In the genomic region with DNA sequence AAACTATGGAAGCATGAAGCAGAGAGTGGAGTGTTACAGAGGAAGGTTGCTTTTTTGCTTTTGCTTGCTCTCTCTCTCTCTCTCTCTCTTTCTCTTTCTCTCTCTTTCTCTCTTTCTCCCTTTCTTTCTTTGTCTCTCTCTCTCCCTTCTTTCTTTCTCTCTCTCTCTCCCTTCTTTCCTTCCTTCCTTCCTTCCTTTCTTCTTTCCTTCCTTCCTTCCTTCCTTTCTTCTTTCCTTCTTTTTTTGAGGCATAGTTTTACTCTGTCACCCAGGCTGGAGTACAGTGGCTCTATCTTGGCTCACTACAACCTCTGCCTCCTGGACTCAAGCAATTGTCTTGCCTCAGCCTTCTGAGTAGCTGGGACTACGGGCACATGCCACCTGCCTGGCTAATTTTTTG, we compare ENCODE assay signal across 15 cellular contexts. TPM values are rescaled to one million over a fixed set of nuclear protein-coding genes. Genes with fewer than 3 reads are reported as not detected.
A peak's percentile ranks its signal among the peaks of the same experiment; 100 is the strongest.
DNase-seq lines count a peak whose midpoint lies in the region; ATAC-seq and TF ChIP-seq lines count a peak whose summit lies in the region.
"Had no signal": no experiment of that assay in that cellular context is flagged by ENCODE, and none has a peak within 500 bp of the region (broad histone marks: within the 10 kb centered on the region; RNA-seq: fewer than 3 reads in every experiment).

No MANE protein-coding gene starts in this region.

- H3K4me1 Mint-ChIP-seq in CD14-positive monocyte (peaks cover 91% of the 10 kb centered on the region), natural killer cell (peaks cover 89 to 95% of the 10 kb centered on the region in 2 donors)

- no peak for ATAC-seq in activated naive CD4-positive, alpha-beta T cell treated with anti-CD3 and anti-CD28 coated beads, Interleukin-2, amount 50 U/mL, for 72 hours
- ATAC-seq in natural killer cell (no peak), HG02678 (IDR thresholded peaks at IDR 0.05; ENCODE audit: unreplicated experiment) (no peak)
- ATAC-seq: HCT116, sciatic nerve had no signal

- H3K27ac Mint-ChIP-seq in CD14-positive monocyte (peak overlapping the region; percentile 90 to 96 (median 95)), natural killer cell (peak overlapping the region; percentile 94 to 95)
- peak overlapping the region; percentile 92 to 96 for H3K27ac Mint-ChIP-seq in activated naive CD4-positive, alpha-beta T cell treated with anti-CD3 and anti-CD28 coated beads, Interleukin-2, amount 50 U/mL, for 72 hours

- intact Hi-C loops in CD14-positive monocyte (cut with micrococcal nuclease) (loop anchor here in 1 of 2 donors (5.0 to 10.0 kb wide), 3 partner anchors 39 to 751 kb away; a partner anchor contains a TSS), natural killer cell (cut with micrococcal nuclease) (loop anchor here (2.0 kb wide), 1 partner anchor 183 kb away; a partner anchor contains a TSS)

- H3K4me3 Mint-ChIP-seq in CD14-positive monocyte (peak overlapping the region in 1 of 2 donors; percentile 11), natural killer cell (peak overlapping the region; percentile 82)

- DNase-seq in CD14-positive monocyte (ENCODE audit: low spot score) (no peak), GM12865 (ENCODE audit: low read depth) (no peak), natural killer cell (no peak), occipital lobe (lab: John Stamatoyannopoulos, UW) (no peak), NCI-H2107 (lab: John Stamatoyannopoulos, UW) (no peak)
- DNase-seq in activated naive CD4-positive, alpha-beta T cell treated with anti-CD3 and anti-CD28 coated beads, Interleukin-2, amount 50 U/mL, for 72 hours (ENCODE audit: low spot score in 2 of 2): no peak
- no peak for DNase-seq in stimulated activated CD4-positive, alpha-beta T cell treated with anti-CD3 and anti-CD28 coated beads, Interleukin-2, amount 100 ng/mL, for 24 hours
- DNase-seq: COR-L47; effector CD8-positive, alpha-beta T cell; hippocampal formation; NCI-H345 had no signal

- H3K36me3 Mint-ChIP-seq in CD14-positive monocyte (peaks cover 38 to 54% of the 10 kb centered on the region in 2 donors), natural killer cell (peaks cover 19% of the 10 kb centered on the region)
- peaks cover 30 to 52% of the 10 kb centered on the region in 2 donors for H3K36me3 Mint-ChIP-seq in activated naive CD4-positive, alpha-beta T cell treated with anti-CD3 and anti-CD28 coated beads, Interleukin-2, amount 50 U/mL, for 72 hours

- H3K9me3 Mint-ChIP-seq in CD14-positive monocyte: peaks cover 0 to 2% (median 0%) of the 10 kb centered on the region in 7 donors
- no peaks in the 10 kb centered on the region for H3K9me3 Mint-ChIP-seq in activated naive CD4-positive, alpha-beta T cell treated with anti-CD3 and anti-CD28 coated beads, Interleukin-2, amount 50 U/mL, for 72 hours
- no peaks in the 10 kb centered on the region for H3K9me3 Mint-ChIP-seq in natural killer cell

- TF ChIP-seq CTCF in CD14-positive monocyte (IDR thresholded peaks at IDR 0.05) (no peak), GM12865 (IDR thresholded peaks at IDR 0.05; ENCODE audit: insufficient read depth, low read depth, low read length, missing control alignments) (no peak), natural killer cell (IDR thresholded peaks at IDR 0.05) (no peak)

- H3K27me3 Mint-ChIP-seq in CD14-positive monocyte (ENCODE audit: low read depth in 3 of 3) (no peaks in the 10 kb centered on the region), natural killer cell (ENCODE audit: low read depth in 2 of 2) (no peaks in the 10 kb centered on the region)

- H3K4me3 ChIP-seq in GM12865 (ENCODE audit: low read depth, low read length): 0 out of 2 replicates have a peak overlapping the region, but pooled peaks have one; percentile 38

RNA-seq across cellular contexts. Expression of a gene that starts 7.6 kb away (rescaled TPM):
- polyA plus RNA-seq in CD14-positive monocyte: 1,000 to 10,000 TPM; 1,854 to 2,228 TPM
- 100 to 1,000 TPM; 667 to 811 TPM for total RNA-seq in activated naive CD4-positive, alpha-beta T cell treated with anti-CD3 and anti-CD28 coated beads, Interleukin-2, amount 50 U/mL, for 72 hours
- 100 to 1,000 TPM; 838 to 962 (median 929) TPM for total RNA-seq in natural killer cell
- 5.8 TPM for total RNA-seq in occipital lobe

RNA-seq across cellular contexts. Expression of a gene that starts 15.4 kb away (rescaled TPM):
- 1 to 10 TPM; 2.5 TPM for polyA plus RNA-seq in CD14-positive monocyte
- total RNA-seq in activated naive CD4-positive, alpha-beta T cell treated with anti-CD3 and anti-CD28 coated beads, Interleukin-2, amount 50 U/mL, for 72 hours: 1 to 10 TPM; 1.5 to 5.0 TPM
- total RNA-seq in natural killer cell (10 to 100 TPM in 2 of 3 donors, 1 to 10 TPM in 1; 9.8 to 15.2 (median 12.3) TPM), occipital lobe (not detected)
- total RNA-seq: LHCN-M2 had no signal

RNA-seq across cellular contexts. Expression of a gene that starts 19.1 kb away (rescaled TPM):
- polyA plus RNA-seq in CD14-positive monocyte: under 1 TPM in 1 of 2 donors, not detected in 1; 0.33 TPM
- not detected for total RNA-seq in activated naive CD4-positive, alpha-beta T cell treated with anti-CD3 and anti-CD28 coated beads, Interleukin-2, amount 50 U/mL, for 72 hours
- not detected for total RNA-seq in natural killer cell
- total RNA-seq in occipital lobe: not detected
- total RNA-seq: LHCN-M2, sciatic nerve had no signal

Comparison
In these comparisons a context has a peak if more than half of its experiments do, and no peak if none do; other contexts are left out.
1. RNA of a gene that starts 7.6 kb away (total RNA-seq): 838 to 962 TPM in natural killer cell and 667 to 811 TPM in activated naive CD4-positive, alpha-beta T cell treated with anti-CD3 and anti-CD28 coated beads, Interleukin-2, amount 50 U/mL, for 72 hours; 5.8 TPM in occipital lobe (single experiment); every median in the first group is over 10 times any median in the second.
2. Peak in every context shown above with its lines, with median percentiles within 50 percentile points of each other: H3K27ac Mint-ChIP-seq.